ENCODE assay signal across 17 cellular contexts in the genomic region with DNA sequence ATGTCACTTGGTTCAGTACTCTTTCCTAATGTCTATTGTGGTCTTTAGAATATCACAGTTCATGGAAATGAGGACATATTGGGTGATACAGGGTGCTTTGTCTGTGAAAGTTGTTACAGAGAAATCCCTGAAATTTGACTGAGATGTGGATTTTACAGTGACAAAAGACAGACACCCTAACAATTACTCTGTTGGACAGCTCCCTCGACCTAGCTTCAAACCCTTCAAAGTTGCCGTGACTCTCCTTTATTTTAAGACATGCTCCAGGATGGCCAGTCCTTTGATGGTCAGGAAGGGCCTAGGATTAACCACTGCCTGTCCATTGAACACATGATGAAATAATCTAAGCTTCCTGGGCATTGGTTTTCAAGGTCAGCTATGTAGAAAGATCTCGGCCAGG. TPM values are rescaled to one million over a fixed set of nuclear protein-coding genes. Genes with fewer than 3 reads are reported as not detected.
DNase-seq lines count a peak whose midpoint lies in the region; ATAC-seq and TF ChIP-seq lines count a peak whose summit lies in the region.
"Had no signal": no experiment of that assay in that cellular context is flagged by ENCODE, and none has a peak within 500 bp of the region (broad histone marks: within the 10 kb centered on the region; RNA-seq: fewer than 3 reads in every experiment).

No MANE protein-coding gene starts in this region.

- H3K27me3 Mint-ChIP-seq in brain (peaks cover 20% of the 10 kb centered on the region), neural progenitor cell (ENCODE audit: insufficient read depth, low read depth) (no peaks in the 10 kb centered on the region)

- POLR2A ChIA-PET in SK-N-SH (lab: Yijun Ruan, JAX), result interaction anchor here (0.6 kb wide), 1 partner anchor 33 kb away, joined by 4 read pairs; no protein-coding TSS in a partner anchor

- H3K36me3 ChIP-seq in SK-N-SH (replicated peaks in 1 of 2; ENCODE audit: control insufficient read depth in 1 of 2, insufficient read depth in 2 of 2, low read length in 1 of 2), result no peaks in the 10 kb centered on the region
- H3K36me3 ChIP-seq in neural progenitor cell, result no peaks in the 10 kb centered on the region
- H3K36me3 ChIP-seq: BLaER1 had no signal

- DNase-seq in SK-N-SH, result no peak
- peak; percentile 19 for DNase-seq in neural progenitor cell (ENCODE audit: low spot score)
- no peak for DNase-seq in NCI-H2107 (lab: John Stamatoyannopoulos, UW)
- DNase-seq in C1 segment of cervical spinal cord (lab: John Stamatoyannopoulos, UW), result no peak
- DNase-seq in medulla oblongata (ENCODE audit: extremely low spot score), result no peak
- DNase-seq: Calu3; CD8-positive, alpha-beta T cell; DMS79 treated with DMSO at 0.1 percent for 48 hours; GF-D8; H9 had no signal

- no peaks in the 10 kb centered on the region for H3F3A ChIP-seq in SK-N-SH (replicated peaks; ENCODE audit: insufficient read depth)
- peaks cover 28% of the 10 kb centered on the region for H3F3A ChIP-seq in neural progenitor cell (ENCODE audit: low read depth)

- peaks cover 0 to 5% (median 0%) of the 10 kb centered on the region in 5 experiments for H3K9me3 Mint-ChIP-seq in brain
- no peaks in the 10 kb centered on the region for H3K9me3 Mint-ChIP-seq in neural progenitor cell
- H3K9me3 Mint-ChIP-seq: CD8-positive, alpha-beta T cell; H9 had no signal

- H3K4me1 Mint-ChIP-seq in brain (peaks cover 98% of the 10 kb centered on the region), neural progenitor cell (peaks cover 35% of the 10 kb centered on the region)

- no peaks in the 10 kb centered on the region for H3K79me2 ChIP-seq in SK-N-SH (ENCODE audit: insufficient read depth)
- no peaks in the 10 kb centered on the region for H3K79me2 ChIP-seq in neural progenitor cell (ENCODE audit: low read depth)

- no peak for TF ChIP-seq EP300 in SK-N-SH (IDR thresholded peaks at IDR 0.05; ENCODE audit: borderline replicate concordance in 1 of 2, low read depth in 1 of 2, low read length in 1 of 2)

- WGBS in SK-N-SH (ENCODE audit: low lambda C conversion rate), result 27% methylated on average over 3 of the region's 3 CpGs

- no peak for TF ChIP-seq RAD21 in SK-N-SH (IDR thresholded peaks at IDR 0.05; ENCODE audit: low read length)

- no peak overlapping the region for H3K4me3 ChIP-seq in SK-N-SH (ENCODE audit: low read depth in 2 of 2, low read length in 1 of 2)
- H3K4me3 ChIP-seq in neural progenitor cell, result no peak overlapping the region
- H3K4me3 ChIP-seq: BLaER1 had no signal

- no peaks in the 10 kb centered on the region; the same call in 1 of the 2 replicates for H3K27me3 ChIP-seq in SK-N-SH (ENCODE audit: insufficient read depth)
- no peaks in the 10 kb centered on the region for H3K27me3 ChIP-seq in neural progenitor cell

- H3K27ac Mint-ChIP-seq in brain (peak overlapping the region; percentile 68 to 92 (median 74)), neural progenitor cell (no peak overlapping the region)
- H3K27ac Mint-ChIP-seq: CD8-positive, alpha-beta T cell; H9 had no signal

- H3K27ac ChIP-seq in SK-N-SH (ENCODE audit: low read depth in 2 of 2, low read length in 1 of 2), result no peak overlapping the region
- no peak overlapping the region for H3K27ac ChIP-seq in neural progenitor cell
- H3K27ac ChIP-seq: 22Rv1, BLaER1 had no signal

- CTCF ChIA-PET in SK-N-SH (lab: Yijun Ruan, JAX), result interaction anchor here (1.0 kb wide), 1 partner anchor 179 kb away, joined by 3 read pairs; no protein-coding TSS in a partner anchor

- no peak overlapping the region for H3K9ac ChIP-seq in SK-N-SH
- H3K9ac ChIP-seq in neural progenitor cell, result no peak overlapping the region
- H3K9ac ChIP-seq: BLaER1 had no signal

- H3K9me2 ChIP-seq in SK-N-SH, result no peaks in the 10 kb centered on the region

- no peak for TF ChIP-seq CTCF in SK-N-SH (IDR thresholded peaks at IDR 0.05)
- no peak for TF ChIP-seq CTCF in brain (conservative IDR thresholded peaks at IDR 0.05)
- TF ChIP-seq CTCF in neural progenitor cell (IDR thresholded peaks at IDR 0.05), result no peak

- H3K9me3 ChIP-seq in SK-N-SH, result no peaks in the 10 kb centered on the region
- no peaks in the 10 kb centered on the region for H3K9me3 ChIP-seq in neural progenitor cell (ENCODE audit: low read depth)
- H3K9me3 ChIP-seq: BLaER1 had no signal

- H3K4me1 ChIP-seq in SK-N-SH (ENCODE audit: control insufficient read depth in 1 of 2, insufficient read depth in 2 of 2, low read depth in 1 of 2, low read length in 1 of 2), result peaks cover 0 to 4% of the 10 kb centered on the region in 2 experiments; a peak in 2 of 4 replicates
- H3K4me1 ChIP-seq in neural progenitor cell, result peaks cover 34% of the 10 kb centered on the region
- H3K4me1 ChIP-seq: BLaER1 had no signal

- H4K20me1 ChIP-seq in SK-N-SH (ENCODE audit: insufficient read depth) (no peaks in the 10 kb centered on the region), neural progenitor cell (ENCODE audit: low read depth) (no peaks in the 10 kb centered on the region)
- H4K20me1 ChIP-seq: BLaER1 had no signal

- H2AFZ ChIP-seq in SK-N-SH (ENCODE audit: low read depth) (no peak overlapping the region), neural progenitor cell (replicated peaks) (no peak overlapping the region)

- H3K36me3 Mint-ChIP-seq in brain, result peaks cover 71% of the 10 kb centered on the region
- peaks cover 4% of the 10 kb centered on the region for H3K36me3 Mint-ChIP-seq in neural progenitor cell
- H3K36me3 Mint-ChIP-seq: CD8-positive, alpha-beta T cell had no signal

- H3K4me3 Mint-ChIP-seq in brain (peak overlapping the region; percentile 95 to 99 (median 97)), neural progenitor cell (no peak overlapping the region)
- H3K4me3 Mint-ChIP-seq: CD8-positive, alpha-beta T cell; H9 had no signal

- H3K4me2 ChIP-seq in SK-N-SH (no peak overlapping the region), neural progenitor cell (no peak overlapping the region)
- H3K4me2 ChIP-seq: BLaER1 had no signal

- ATAC-seq in SK-N-SH treated with all-trans-retinoic acid at 6 μM for 48 hours, result no peak
- ATAC-seq: CD8-positive, alpha-beta T cell had no signal

TF ChIP-seq in SK-N-SH, 30 proteins besides CTCF, POLR2A, EP300 and RAD21 (continues in another document):
- TF ChIP-seq, protein P1, sequence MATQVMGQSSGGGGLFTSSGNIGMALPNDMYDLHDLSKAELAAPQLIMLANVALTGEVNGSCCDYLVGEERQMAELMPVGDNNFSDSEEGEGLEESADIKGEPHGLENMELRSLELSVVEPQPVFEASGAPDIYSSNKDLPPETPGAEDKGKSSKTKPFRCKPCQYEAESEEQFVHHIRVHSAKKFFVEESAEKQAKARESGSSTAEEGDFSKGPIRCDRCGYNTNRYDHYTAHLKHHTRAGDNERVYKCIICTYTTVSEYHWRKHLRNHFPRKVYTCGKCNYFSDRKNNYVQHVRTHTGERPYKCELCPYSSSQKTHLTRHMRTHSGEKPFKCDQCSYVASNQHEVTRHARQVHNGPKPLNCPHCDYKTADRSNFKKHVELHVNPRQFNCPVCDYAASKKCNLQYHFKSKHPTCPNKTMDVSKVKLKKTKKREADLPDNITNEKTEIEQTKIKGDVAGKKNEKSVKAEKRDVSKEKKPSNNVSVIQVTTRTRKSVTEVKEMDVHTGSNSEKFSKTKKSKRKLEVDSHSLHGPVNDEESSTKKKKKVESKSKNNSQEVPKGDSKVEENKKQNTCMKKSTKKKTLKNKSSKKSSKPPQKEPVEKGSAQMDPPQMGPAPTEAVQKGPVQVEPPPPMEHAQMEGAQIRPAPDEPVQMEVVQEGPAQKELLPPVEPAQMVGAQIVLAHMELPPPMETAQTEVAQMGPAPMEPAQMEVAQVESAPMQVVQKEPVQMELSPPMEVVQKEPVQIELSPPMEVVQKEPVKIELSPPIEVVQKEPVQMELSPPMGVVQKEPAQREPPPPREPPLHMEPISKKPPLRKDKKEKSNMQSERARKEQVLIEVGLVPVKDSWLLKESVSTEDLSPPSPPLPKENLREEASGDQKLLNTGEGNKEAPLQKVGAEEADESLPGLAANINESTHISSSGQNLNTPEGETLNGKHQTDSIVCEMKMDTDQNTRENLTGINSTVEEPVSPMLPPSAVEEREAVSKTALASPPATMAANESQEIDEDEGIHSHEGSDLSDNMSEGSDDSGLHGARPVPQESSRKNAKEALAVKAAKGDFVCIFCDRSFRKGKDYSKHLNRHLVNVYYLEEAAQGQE (IDR thresholded peaks at IDR 0.05; ENCODE audit: low read depth, low read length), result peak; percentile 73; the same call in 1 of the 2 replicates

TF ChIP-seq in SK-N-SH treated with all-trans-retinoic acid at 6 μM for 48 hours, 23 proteins besides CTCF, POLR2A, EP300 and RAD21 (continues in another document):
- TF ChIP-seq OSR1 (CRISPR knock-in tag; IDR thresholded peaks at IDR 0.05), result no peak
- no peak for TF ChIP-seq CREB5 (CRISPR knock-in tag; IDR thresholded peaks at IDR 0.05; ENCODE audit: low read depth)

RNA-seq across cellular contexts. Expression of gene DCX, which starts 4.0 kb away (rescaled TPM):
- polyA plus RNA-seq in SK-N-SH (2012; rRNA removed) (0.26 and 0.88 TPM in 2 replicates), brain (ENCODE audit: insufficient read depth, low read depth, low replicate concordance) (19.2 TPM)
- 0.98 and 1.6 TPM in 2 replicates for polyA plus RNA-seq in SK-N-SH (2012; cell fraction: cytosol; rRNA removed)
- polyA plus RNA-seq in SK-N-SH (2012; cell fraction: nucleus; rRNA removed), result 0.19 and 0.20 TPM in 2 replicates
- total RNA-seq in neural progenitor cell (ENCODE audit: low replicate concordance), result 4.7 and 4.8 TPM in 2 replicates
- total RNA-seq: A673; Calu3; CD8-positive, alpha-beta T cell; HT-29 had no signal
- polyA plus RNA-seq: AG04450 had no signal
